ENCODE assay signal across 8 cellular contexts in the genomic region with DNA sequence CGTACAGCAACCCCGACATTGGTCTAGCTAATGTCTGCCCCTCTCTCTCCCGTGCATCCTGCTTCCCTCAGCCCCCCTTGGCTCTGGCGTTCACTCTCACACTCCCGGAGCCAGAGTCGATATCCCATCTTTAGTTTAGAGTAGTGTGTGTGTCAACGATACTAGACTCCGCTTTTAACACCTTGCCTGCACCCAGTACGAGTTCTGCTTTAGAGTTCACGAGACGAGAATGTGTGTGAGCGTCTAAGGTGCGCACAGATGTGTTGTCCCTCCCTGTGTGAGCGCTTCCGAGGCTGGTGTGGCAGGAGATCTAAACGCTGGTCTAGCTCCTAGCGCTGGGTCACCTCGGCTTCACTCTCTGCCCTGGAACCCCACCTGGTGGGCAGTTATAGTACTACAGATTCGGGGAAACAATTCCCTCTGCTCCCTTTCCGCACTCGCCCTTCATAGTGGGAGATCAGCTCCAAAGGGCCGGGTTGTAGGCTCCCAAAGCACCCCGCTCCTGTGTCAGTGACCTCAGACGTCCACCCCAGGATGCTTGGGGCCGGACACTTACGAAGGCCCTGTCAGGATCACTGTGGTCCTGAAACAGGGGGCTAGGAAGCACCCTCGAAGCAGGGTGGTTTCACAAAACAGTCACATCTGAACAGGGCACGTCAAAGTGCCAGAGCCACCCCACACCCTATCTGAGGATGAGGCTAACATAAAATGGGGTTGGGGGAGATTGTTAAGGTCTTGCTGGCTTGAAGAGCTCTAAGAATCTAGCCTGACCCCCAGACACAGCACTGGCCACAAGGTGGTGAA. TPM values are rescaled to one million over a fixed set of nuclear protein-coding genes. Genes with fewer than 3 reads are reported as not detected.
DNase-seq lines count a peak whose midpoint lies in the region; ATAC-seq, FAIRE-seq and TF ChIP-seq lines count a peak whose summit lies in the region.

No MANE protein-coding gene starts in this region.

- no peaks in the 10 kb centered on the region for H3K79me2 ChIP-seq in keratinocyte (ENCODE audit: control insufficient read depth, insufficient read depth, low read length)

- peaks cover 28% of the 10 kb centered on the region for H3K4me1 ChIP-seq in keratinocyte (ENCODE audit: control insufficient read depth, extremely low read depth, insufficient read depth, low read length)

- no peaks in the 10 kb centered on the region for H3K9me1 ChIP-seq in keratinocyte (ENCODE audit: control insufficient read depth, extremely low read depth, insufficient read depth, low read length)

- peak overlapping the region; percentile 57 for H3K4me2 ChIP-seq in keratinocyte (ENCODE audit: control insufficient read depth, extremely low read depth, insufficient read depth, low read depth, low read length)

- DNase-seq in SIG-M5 treated with dmso at 0.1 percent for 504 hours (lab: John Stamatoyannopoulos, UW; ENCODE audit: unreplicated experiment) (peak; percentile 85), SIG-M5 (lab: John Stamatoyannopoulos, UW) (no peak), NCI-H2196 treated with DMSO at 0.1 percent for 48 hours (lab: John Stamatoyannopoulos, UW; ENCODE audit: unreplicated experiment) (peak; percentile 42), WTC11 (ENCODE audit: low spot score) (peak; percentile 85), caudate nucleus (lab: John Stamatoyannopoulos, UW) (peak in 55 of 61 donors; percentile 16 to 84 (median 67)), keratinocyte (ENCODE audit: low read depth, low spot score) (peak; percentile 38)
- DNase-seq in stimulated activated CD4-positive, alpha-beta T cell treated with anti-CD3 and anti-CD28 coated beads, Interleukin-15, amount 100 ng/mL, for 1 hour (ENCODE audit: low read depth in 1 of 2, low spot score in 1 of 2) = peak; percentile 14 to 39

- peaks cover 31% of the 10 kb centered on the region for H3K4me1 Mint-ChIP-seq in WTC11

- H3K9me3 Mint-ChIP-seq in WTC11 = no peaks in the 10 kb centered on the region

- no peaks in the 10 kb centered on the region for H4K20me1 ChIP-seq in keratinocyte (ENCODE audit: control insufficient read depth, extremely low read depth, insufficient read depth, low read length)

- H3K9me3 ChIP-seq in keratinocyte (ENCODE audit: control insufficient read depth, low read depth, low read length) = no peaks in the 10 kb centered on the region

- peak; percentile 62 for ATAC-seq in HG03103 (IDR thresholded peaks at IDR 0.05; ENCODE audit: low read depth, unreplicated experiment)
- ATAC-seq in WTC11 = peak; percentile 56

- CTCF ChIA-PET in WTC11 (lab: Charles Lee) = interaction anchor here (0.5 to 4.1 kb wide), 72 partner anchors 9 to 1996 kb away, joined by 3 to 68 read pairs (median 4); no protein-coding TSS in a partner anchor

- H3K27ac Mint-ChIP-seq in WTC11 = no peak overlapping the region

- H3K9ac ChIP-seq in keratinocyte (ENCODE audit: control insufficient read depth, extremely low read depth, insufficient read depth, low read length) = no peak overlapping the region

- H3K27ac ChIP-seq in caudate nucleus (ENCODE audit: low read depth, low read length) (no peak overlapping the region), keratinocyte (ENCODE audit: control insufficient read depth, insufficient read depth, low read length) (no peak overlapping the region)

- peak overlapping the region in 1 of 3 experiments; percentile 58 for H3K4me3 ChIP-seq in keratinocyte (ENCODE audit: control insufficient read depth in 2 of 3, extremely low read depth in 1 of 3, insufficient read depth in 2 of 3, low read depth in 1 of 3, low read length in 3 of 3)

- TF ChIP-seq CTCF in WTC11 (IDR thresholded peaks at IDR 0.05) (peak; percentile 83), keratinocyte (optimal IDR thresholded peaks at IDR 0.05 in 1 of 3, IDR thresholded peaks at IDR 0.05 in 1 of 3, conservative IDR thresholded peaks at IDR 0.05 in 1 of 3; ENCODE audit: extremely low read depth in 1 of 3, insufficient read depth in 2 of 3, low read length in 3 of 3) (peak in 2 of 3 experiments; percentile 79 to 80)

- peaks cover 54% of the 10 kb centered on the region for H3K27me3 ChIP-seq in keratinocyte (ENCODE audit: control insufficient read depth, extremely low read depth, insufficient read depth, low read length)

- H3K36me3 Mint-ChIP-seq in WTC11 = no peaks in the 10 kb centered on the region

- dilution Hi-C loops in keratinocyte (cut with MboI; ENCODE audit: extremely low pct_ligation_motif_present, low sequenced_read_pairs) = no loop called here

- POLR2A ChIA-PET in WTC11 (lab: Charles Lee) = no interaction called here

- H3K4me3 Mint-ChIP-seq in WTC11 = peak overlapping the region; percentile 79

- peaks cover 77% of the 10 kb centered on the region for H3K27me3 Mint-ChIP-seq in WTC11 (ENCODE audit: low read depth)

- no peak overlapping the region for H2AFZ ChIP-seq in keratinocyte (ENCODE audit: control insufficient read depth, low read length)

- H3K36me3 ChIP-seq in keratinocyte (ENCODE audit: control insufficient read depth in 2 of 2, extremely low read depth in 1 of 2, insufficient read depth in 2 of 2, low read length in 2 of 2) = no peaks in the 10 kb centered on the region

- peak; percentile 96 for FAIRE-seq in keratinocyte (lab: Jason Lieb, UNC)

TF ChIP-seq in WTC11, 78 proteins besides CTCF, POLR2A, EP300 and RAD21 (continues in another document):
- no peak for TF ChIP-seq GTF2I (CRISPR knock-in tag; conservative IDR thresholded peaks at IDR 0.05)
- no peak for TF ChIP-seq EMX1 (CRISPR knock-in tag; IDR thresholded peaks at IDR 0.05)
- TF ChIP-seq NR1H2 (CRISPR knock-in tag; IDR thresholded peaks at IDR 0.05) = no peak
- TF ChIP-seq NR2C2 (CRISPR knock-in tag; IDR thresholded peaks at IDR 0.05) = no peak
- TF ChIP-seq, protein P1, sequence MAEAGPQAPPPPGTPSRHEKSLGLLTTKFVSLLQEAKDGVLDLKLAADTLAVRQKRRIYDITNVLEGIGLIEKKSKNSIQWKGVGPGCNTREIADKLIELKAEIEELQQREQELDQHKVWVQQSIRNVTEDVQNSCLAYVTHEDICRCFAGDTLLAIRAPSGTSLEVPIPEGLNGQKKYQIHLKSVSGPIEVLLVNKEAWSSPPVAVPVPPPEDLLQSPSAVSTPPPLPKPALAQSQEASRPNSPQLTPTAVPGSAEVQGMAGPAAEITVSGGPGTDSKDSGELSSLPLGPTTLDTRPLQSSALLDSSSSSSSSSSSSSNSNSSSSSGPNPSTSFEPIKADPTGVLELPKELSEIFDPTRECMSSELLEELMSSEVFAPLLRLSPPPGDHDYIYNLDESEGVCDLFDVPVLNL (CRISPR knock-in tag; IDR thresholded peaks at IDR 0.05; ENCODE audit: borderline replicate concordance, low read depth) = no peak
- TF ChIP-seq CREB1 (CRISPR knock-in tag; IDR thresholded peaks at IDR 0.05) = no peak
- TF ChIP-seq ZBTB21 (CRISPR knock-in tag; IDR thresholded peaks at IDR 0.05; ENCODE audit: borderline replicate concordance) = no peak
- TF ChIP-seq, protein P2, sequence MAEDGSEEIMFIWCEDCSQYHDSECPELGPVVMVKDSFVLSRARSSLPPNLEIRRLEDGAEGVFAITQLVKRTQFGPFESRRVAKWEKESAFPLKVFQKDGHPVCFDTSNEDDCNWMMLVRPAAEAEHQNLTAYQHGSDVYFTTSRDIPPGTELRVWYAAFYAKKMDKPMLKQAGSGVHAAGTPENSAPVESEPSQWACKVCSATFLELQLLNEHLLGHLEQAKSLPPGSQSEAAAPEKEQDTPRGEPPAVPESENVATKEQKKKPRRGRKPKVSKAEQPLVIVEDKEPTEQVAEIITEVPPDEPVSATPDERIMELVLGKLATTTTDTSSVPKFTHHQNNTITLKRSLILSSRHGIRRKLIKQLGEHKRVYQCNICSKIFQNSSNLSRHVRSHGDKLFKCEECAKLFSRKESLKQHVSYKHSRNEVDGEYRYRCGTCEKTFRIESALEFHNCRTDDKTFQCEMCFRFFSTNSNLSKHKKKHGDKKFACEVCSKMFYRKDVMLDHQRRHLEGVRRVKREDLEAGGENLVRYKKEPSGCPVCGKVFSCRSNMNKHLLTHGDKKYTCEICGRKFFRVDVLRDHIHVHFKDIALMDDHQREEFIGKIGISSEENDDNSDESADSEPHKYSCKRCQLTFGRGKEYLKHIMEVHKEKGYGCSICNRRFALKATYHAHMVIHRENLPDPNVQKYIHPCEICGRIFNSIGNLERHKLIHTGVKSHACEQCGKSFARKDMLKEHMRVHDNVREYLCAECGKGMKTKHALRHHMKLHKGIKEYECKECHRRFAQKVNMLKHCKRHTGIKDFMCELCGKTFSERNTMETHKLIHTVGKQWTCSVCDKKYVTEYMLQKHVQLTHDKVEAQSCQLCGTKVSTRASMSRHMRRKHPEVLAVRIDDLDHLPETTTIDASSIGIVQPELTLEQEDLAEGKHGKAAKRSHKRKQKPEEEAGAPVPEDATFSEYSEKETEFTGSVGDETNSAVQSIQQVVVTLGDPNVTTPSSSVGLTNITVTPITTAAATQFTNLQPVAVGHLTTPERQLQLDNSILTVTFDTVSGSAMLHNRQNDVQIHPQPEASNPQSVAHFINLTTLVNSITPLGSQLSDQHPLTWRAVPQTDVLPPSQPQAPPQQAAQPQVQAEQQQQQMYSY (CRISPR knock-in tag; IDR thresholded peaks at IDR 0.05) = no peak

RNA-seq across cellular contexts. Expression of a gene that starts 2.7 kb away (rescaled TPM):
- total RNA-seq in WTC11 (2021) = 0.30 to 0.50 TPM (median 0.42 TPM) in 3 replicates
- 0.75 to 1.8 TPM (median 1.2 TPM) in 3 replicates for polyA plus RNA-seq in keratinocyte
- 4.3 TPM for polyA plus RNA-seq in keratinocyte (2011; ENCODE audit: low read depth)
- polyA plus RNA-seq in keratinocyte (2011; cell fraction: cytosol; rRNA removed) = 0.45 and 0.74 TPM in 2 replicates
- polyA plus RNA-seq in keratinocyte (2011; cell fraction: nucleus; rRNA removed) = 5.3 and 5.9 TPM in 2 replicates
- 1.3 and 6.0 TPM in 2 replicates for polyA plus RNA-seq in keratinocyte (2012; ENCODE audit: low replicate concordance)
- polyA minus RNA-seq in keratinocyte = 1.1 to 2.4 TPM (median 1.4 TPM) in 3 replicates
- polyA minus RNA-seq in keratinocyte (2011; cell fraction: cytosol; rRNA and poly(A)+ RNA removed) = 1.2 TPM
- 3.3 and 3.5 TPM in 2 replicates for polyA minus RNA-seq in keratinocyte (2011; cell fraction: nucleus; rRNA and poly(A)+ RNA removed)
